7 cellular contexts compared by ENCODE assay signal in the genomic region with DNA sequence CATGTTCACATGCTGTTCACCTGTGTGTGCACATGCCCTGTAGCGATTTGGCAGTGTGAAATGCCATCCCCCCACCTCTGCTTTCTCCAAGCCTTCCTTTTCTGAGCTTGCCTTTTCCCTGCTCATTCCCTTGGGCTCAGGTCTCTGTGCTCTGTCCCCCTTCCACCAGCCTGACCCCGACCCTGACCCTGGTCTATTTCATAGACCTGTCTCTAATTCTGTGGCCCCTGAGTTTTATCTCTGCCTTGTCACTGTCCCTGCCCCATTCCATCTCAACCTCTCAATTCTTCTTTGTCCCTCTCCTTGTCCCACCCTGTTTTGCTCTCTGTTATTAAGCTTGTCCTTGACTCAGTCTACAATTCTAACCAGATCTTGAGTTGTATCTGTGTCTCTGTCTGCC. TPM values are rescaled to one million over a fixed set of nuclear protein-coding genes. Genes with fewer than 3 reads are reported as not detected.
DNase-seq lines count a peak whose midpoint lies in the region; ATAC-seq, FAIRE-seq and TF ChIP-seq lines count a peak whose summit lies in the region.
"Had no signal": no experiment of that assay in that cellular context is flagged by ENCODE, and none has a peak within 500 bp of the region (broad histone marks: within the 10 kb centered on the region; RNA-seq: fewer than 3 reads in every experiment).

No MANE protein-coding gene starts in this region.

- peak overlapping the region; percentile 22 to 60 for H3K9ac ChIP-seq in kidney (ENCODE audit: low read length in 2 of 2)

- DNase-seq in A673 (ENCODE audit: low spot score) (no peak), WERI-Rb-1 (no peak), kidney (no peak), posterior vena cava (ENCODE audit: low spot score) (no peak)

- H3K4me3 ChIP-seq in A673 (ENCODE audit: low read depth, low read length, poor library complexity, severe bottlenecking) (peak overlapping the region; percentile 23), WERI-Rb-1 (ENCODE audit: low read depth, low read length) (peak overlapping the region; percentile 51), kidney (ENCODE audit: low read length in 2 of 2) (peak overlapping the region; percentile 49 to 64)

- TF ChIP-seq CTCF in A673 (conservative IDR thresholded peaks at IDR 0.05; ENCODE audit: low read depth, low read length): no peak
- TF ChIP-seq CTCF in WERI-Rb-1 (IDR thresholded peaks at IDR 0.05; ENCODE audit: low read depth, low read length): no peak
- no peak for TF ChIP-seq CTCF in kidney (IDR thresholded peaks at IDR 0.05; ENCODE audit: borderline replicate concordance, extremely low read depth, insufficient read depth)

- intact Hi-C loops in A673 (cut with micrococcal nuclease; ENCODE audit: unreplicated experiment): no loop called here
- intact Hi-C loops in kidney (cut with DNase I): no loop called here
- intact Hi-C loops in posterior vena cava (cut with DNase I): no loop called here

- BruUV-seq in A673 (replicated peaks; lab: Mats Ljungman, UMichigan): no TSS peak

- H3K36me3 ChIP-seq in A673 (ENCODE audit: insufficient read depth, low read length, poor library complexity, severe bottlenecking) (no peaks in the 10 kb centered on the region), WERI-Rb-1 (no peaks in the 10 kb centered on the region), kidney (ENCODE audit: control insufficient read depth in 1 of 2, insufficient read depth in 2 of 2, low read length in 2 of 2) (no peaks in the 10 kb centered on the region)

- ATAC-seq in GM21528 (IDR thresholded peaks at IDR 0.05; ENCODE audit: low FRiP score, unreplicated experiment) (no peak), GM19023 (IDR thresholded peaks at IDR 0.05; ENCODE audit: unreplicated experiment) (no peak)

- peaks cover 9% of the 10 kb centered on the region for H3K4me1 ChIP-seq in A673 (ENCODE audit: insufficient read depth, low read length, poor library complexity, severe bottlenecking)
- H3K4me1 ChIP-seq in kidney (ENCODE audit: control insufficient read depth in 1 of 2, insufficient read depth in 1 of 2, low read depth in 1 of 2, low read length in 2 of 2): peaks cover 9 to 16% of the 10 kb centered on the region in 2 donors

- CTCF ChIA-PET in A673 (lab: Charles Lee): interaction anchor here (1.0 to 1.6 kb wide), 2 partner anchors 89 to 287 kb away, joined by 4 to 6 read pairs; a partner anchor contains a TSS

- no peak for FAIRE-seq in kidney (lab: Jason Lieb, UNC)
- FAIRE-seq: G401.6 had no signal

- no peaks in the 10 kb centered on the region for H3K27me3 ChIP-seq in A673 (replicated peaks; ENCODE audit: insufficient read depth, low read depth, low read length, poor library complexity)
- no peaks in the 10 kb centered on the region for H3K27me3 ChIP-seq in WERI-Rb-1 (ENCODE audit: insufficient read depth, low read depth, severe bottlenecking)

- POLR2A ChIA-PET in A673 (lab: Charles Lee; ENCODE audit: low non-redundant PET): no interaction called here

- H3K27ac ChIP-seq in A673 (ENCODE audit: low read depth, low read length, poor library complexity, severe bottlenecking) (no peak overlapping the region), WERI-Rb-1 (peak overlapping the region; percentile 49), kidney (ENCODE audit: low read depth in 2 of 2, low read length in 2 of 2) (peak overlapping the region; percentile 76 to 95)

- no peaks in the 10 kb centered on the region for H3K9me3 ChIP-seq in A673 (ENCODE audit: low read depth, low read length, poor library complexity, severe bottlenecking)
- H3K9me3 ChIP-seq in WERI-Rb-1 (ENCODE audit: severe bottlenecking): no peaks in the 10 kb centered on the region
- no peaks in the 10 kb centered on the region for H3K9me3 ChIP-seq in kidney (ENCODE audit: control insufficient read depth in 1 of 2, low read length in 2 of 2)

RNA-seq across cellular contexts. Expression of a gene that starts 0.7 kb away (rescaled TPM):
- total RNA-seq in A673 (2021): 4.1 and 4.6 TPM in 2 replicates
- total RNA-seq in kidney: 19.8 TPM
- 7.2 TPM for polyA plus RNA-seq in kidney (ENCODE audit: insufficient read depth, low read depth, low replicate concordance)
- 10 to 100 TPM; 14.7 to 18.8 TPM for total RNA-seq in posterior vena cava

RNA-seq across cellular contexts. Expression of a gene that starts 30.1 kb away (rescaled TPM):
- total RNA-seq in A673 (2021): 2.3 and 3.9 TPM in 2 replicates
- 20.3 TPM for total RNA-seq in kidney
- polyA plus RNA-seq in kidney (ENCODE audit: insufficient read depth, low read depth, low replicate concordance): 6.4 TPM
- 10 to 100 TPM; 11.6 to 13.6 TPM for total RNA-seq in posterior vena cava

RNA-seq across cellular contexts. Expression of a gene that starts 44.5 kb away (rescaled TPM):
- total RNA-seq in A673 (2021): 4.7 and 6.6 TPM in 2 replicates
- total RNA-seq in kidney: 3.0 TPM
- polyA plus RNA-seq in kidney (ENCODE audit: insufficient read depth, low read depth, low replicate concordance): 8.2 TPM
- total RNA-seq in posterior vena cava: 1 to 10 TPM; 2.5 to 3.0 TPM

RNA-seq across cellular contexts. Expression of a gene that starts 44.6 kb away (rescaled TPM):
- total RNA-seq in A673 (2021): 93.1 and 109 TPM in 2 replicates
- total RNA-seq in kidney: 44.7 TPM
- 47.5 TPM for polyA plus RNA-seq in kidney (ENCODE audit: insufficient read depth, low read depth, low replicate concordance)
- total RNA-seq in posterior vena cava: 10 to 100 TPM; 30.3 to 34.7 TPM
